3 cellular contexts compared by ENCODE assay signal in the genomic region with DNA sequence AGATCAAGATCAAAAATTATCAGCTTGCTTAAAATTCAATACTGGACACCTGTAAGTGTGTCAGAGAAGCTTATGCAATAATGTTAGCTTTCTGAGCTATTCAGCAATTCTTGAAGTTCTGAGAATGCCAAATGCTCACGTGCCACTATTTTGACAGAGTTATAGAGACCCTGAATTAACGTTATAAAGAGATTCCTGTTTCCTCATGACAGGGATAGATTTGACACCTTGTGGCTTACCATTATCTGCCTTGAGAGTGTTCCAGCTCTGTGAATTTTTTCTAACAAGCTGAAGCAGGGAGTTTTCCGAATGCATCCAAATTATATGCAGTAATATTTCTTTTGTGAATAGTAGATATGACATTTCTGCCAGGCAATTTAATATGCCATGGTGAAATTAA.
"Had no signal": no experiment of that assay in that cellular context is flagged by ENCODE, and none has a peak within 500 bp of the region (broad histone marks: within the 10 kb centered on the region; RNA-seq: fewer than 3 reads in every experiment).

No MANE protein-coding gene starts in this region.

- DNase-seq: GDM1, GF-D8 had no signal

- ATAC-seq: GM12878 had no signal

- H3K4me3 ChIP-seq: GM12878 had no signal
